ENCODE assay signal across 12 cellular contexts in the genomic region with DNA sequence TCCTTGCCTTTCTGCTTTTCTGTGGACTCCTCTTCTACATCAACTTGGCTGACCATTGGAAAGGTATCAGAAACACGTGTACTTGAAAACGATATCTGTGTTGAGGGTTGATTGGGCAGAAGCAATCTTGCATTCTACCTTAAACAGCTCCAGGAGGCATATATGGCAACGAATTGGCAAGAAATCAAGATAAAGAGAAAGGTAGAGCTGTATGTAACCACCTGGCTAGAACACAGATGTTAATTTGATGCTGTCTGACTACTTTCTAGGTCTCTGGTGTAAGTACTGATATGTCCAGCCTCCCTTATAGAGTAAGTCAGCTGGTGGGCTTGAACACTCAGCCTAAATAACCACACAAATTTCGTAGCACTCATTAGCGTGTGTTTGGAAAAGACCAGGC. TPM values are rescaled to one million over a fixed set of nuclear protein-coding genes. Genes with fewer than 3 reads are reported as not detected.
DNase-seq lines count a peak whose midpoint lies in the region; ATAC-seq, FAIRE-seq and TF ChIP-seq lines count a peak whose summit lies in the region.
"Had no signal": no experiment of that assay in that cellular context is flagged by ENCODE, and none has a peak within 500 bp of the region (broad histone marks: within the 10 kb centered on the region; RNA-seq: fewer than 3 reads in every experiment).

No MANE protein-coding gene starts in this region.

- TF ChIP-seq CTCF in SK-N-SH (IDR thresholded peaks at IDR 0.05): no peak
- no peak for TF ChIP-seq CTCF in MM.1S (IDR thresholded peaks at IDR 0.05; ENCODE audit: low read length)
- no peak for TF ChIP-seq CTCF in GM12878 (IDR thresholded peaks at IDR 0.05 in 2 of 3, conservative IDR thresholded peaks at IDR 0.05 in 1 of 3; ENCODE audit: control insufficient read depth in 2 of 3, extremely low read depth in 1 of 3, insufficient read depth in 1 of 3, low read depth in 3 of 3, low read length in 3 of 3)
- TF ChIP-seq CTCF in nephron progenitor cell (IDR thresholded peaks at IDR 0.05): no peak

- H3K9me3 Mint-ChIP-seq in nephron progenitor cell: no peaks in the 10 kb centered on the region

- H3K27ac ChIP-seq in SK-N-SH (ENCODE audit: low read depth in 2 of 2, low read length in 1 of 2) (no peak overlapping the region), MM.1S (ENCODE audit: low read length) (no peak overlapping the region), GM12878 (ENCODE audit: control insufficient read depth, insufficient read depth) (no peak overlapping the region)
- H3K27ac ChIP-seq: SJSA1 had no signal

- H3K9me3 ChIP-seq in SK-N-SH: no peaks in the 10 kb centered on the region
- no peaks in the 10 kb centered on the region for H3K9me3 ChIP-seq in MM.1S (replicated peaks; ENCODE audit: insufficient read depth, low read length)
- no peaks in the 10 kb centered on the region for H3K9me3 ChIP-seq in GM12878 (replicated peaks; ENCODE audit: control insufficient read depth, insufficient read depth, low read length)
- H3K9me3 ChIP-seq: psoas muscle, SJSA1 had no signal

- H3K27me3 ChIP-seq in SK-N-SH (ENCODE audit: insufficient read depth) (no peaks in the 10 kb centered on the region), MM.1S (replicated peaks; ENCODE audit: insufficient read depth, low read length) (no peaks in the 10 kb centered on the region), GM12878 (replicated peaks in 1 of 2; ENCODE audit: control insufficient read depth in 2 of 2, insufficient read depth in 2 of 2, low read length in 1 of 2) (no peaks in the 10 kb centered on the region)
- H3K27me3 ChIP-seq: SJSA1 had no signal

- peaks cover 23% of the 10 kb centered on the region for H3K36me3 Mint-ChIP-seq in nephron progenitor cell (ENCODE audit: low read depth)

- H3F3A ChIP-seq in SK-N-SH (replicated peaks; ENCODE audit: insufficient read depth): peaks cover 12% of the 10 kb centered on the region
- H3F3A ChIP-seq in MM.1S (ENCODE audit: insufficient read depth, low read length): peaks cover 6% of the 10 kb centered on the region; the same call in 1 of the 2 replicates

- in situ Hi-C loops in GM12878 (cut with MboI): no loop called here

- BruUV-seq in GM12878 (replicated peaks; lab: Mats Ljungman, UMichigan): TSS peak; percentile 48

- H3K4me3 ChIP-seq in SK-N-SH (ENCODE audit: low read depth in 2 of 2, low read length in 1 of 2): peak overlapping the region in 1 of 2 experiments; percentile 80; a peak in 1 of 4 replicates
- H3K4me3 ChIP-seq in MM.1S (ENCODE audit: low read length): no peak overlapping the region
- peak overlapping the region; percentile 73 for H3K4me3 ChIP-seq in GM12878

- no peak overlapping the region for H3K27ac Mint-ChIP-seq in nephron progenitor cell

- H3K4me2 ChIP-seq in SK-N-SH (peak overlapping the region; percentile 99), MM.1S (ENCODE audit: low read depth, low read length) (peak overlapping the region; percentile 69; the same call in 1 of the 2 replicates), GM12878 (ENCODE audit: control insufficient read depth, insufficient read depth) (peak overlapping the region; percentile 96; the same call in 1 of the 2 replicates)

- TF ChIP-seq EP300 in SK-N-SH (IDR thresholded peaks at IDR 0.05; ENCODE audit: borderline replicate concordance in 1 of 2, low read depth in 1 of 2, low read length in 1 of 2): no peak
- TF ChIP-seq EP300 in GM12878 (IDR thresholded peaks at IDR 0.05; ENCODE audit: borderline replicate concordance in 1 of 2, control insufficient read depth in 1 of 2, low read depth in 2 of 2, low read length in 2 of 2): no peak

- TF ChIP-seq RAD21 in SK-N-SH (IDR thresholded peaks at IDR 0.05; ENCODE audit: low read length) (no peak), GM12878 (IDR thresholded peaks at IDR 0.05; ENCODE audit: insufficient read depth, low read depth, low read length) (no peak)

- H3K4me1 ChIP-seq in SK-N-SH (ENCODE audit: control insufficient read depth in 1 of 2, insufficient read depth in 2 of 2, low read depth in 1 of 2, low read length in 1 of 2) (peaks cover 13 to 21% of the 10 kb centered on the region in 2 experiments), MM.1S (ENCODE audit: low read length) (peaks cover 12% of the 10 kb centered on the region), GM12878 (ENCODE audit: control insufficient read depth, insufficient read depth, low read length) (peaks cover 24% of the 10 kb centered on the region)

- 88% methylated on average over 5 of the region's 5 CpGs for WGBS in SK-N-SH (ENCODE audit: low lambda C conversion rate)
- WGBS in GM12878 (ENCODE audit: insufficient coverage, insufficient replicate concordance, low lambda C conversion rate, missing lambda C conversion rate): 93% methylated on average over 5 of the region's 5 CpGs

- H3K36me3 ChIP-seq in SK-N-SH (replicated peaks in 1 of 2; ENCODE audit: control insufficient read depth in 1 of 2, insufficient read depth in 2 of 2, low read length in 1 of 2) (peaks cover 14% of the 10 kb centered on the region in 2 experiments), MM.1S (replicated peaks; ENCODE audit: insufficient read depth, low read length) (no peaks in the 10 kb centered on the region), GM12878 (ENCODE audit: control insufficient read depth in 2 of 2, insufficient read depth in 2 of 2, low read length in 1 of 2) (peaks cover 0 to 3% of the 10 kb centered on the region in 2 experiments; a peak in 1 of 4 replicates)

- intact Hi-C loops in GM12878 (cut with micrococcal nuclease; ENCODE audit: unreplicated experiment): no loop called here

- no peak for FAIRE-seq in GM12878 (lab: Jason Lieb, UNC)

- H4K20me1 ChIP-seq in SK-N-SH (ENCODE audit: insufficient read depth) (no peaks in the 10 kb centered on the region), MM.1S (ENCODE audit: insufficient read depth, low read length) (no peaks in the 10 kb centered on the region), GM12878 (ENCODE audit: control insufficient read depth, insufficient read depth) (no peaks in the 10 kb centered on the region)

- no peak for TF ChIP-seq POLR2A in GM12878 (IDR thresholded peaks at IDR 0.05; ENCODE audit: low read depth, low read length)

- CTCF ChIA-PET in SK-N-SH (lab: Yijun Ruan, JAX): interaction anchor here (0.8 to 3.5 kb wide), 7 partner anchors 20 to 149 kb away, joined by 3 to 18 read pairs (median 5); a partner anchor contains a TSS
- CTCF ChIA-PET in GM12878 (lab: Yijun Ruan, JAX): interaction anchor here (0.8 to 1.6 kb wide), 6 partner anchors 20 to 149 kb away, joined by 3 to 9 read pairs (median 4); no protein-coding TSS in a partner anchor

- H3K79me2 ChIP-seq in SK-N-SH (ENCODE audit: insufficient read depth): peaks cover 18% of the 10 kb centered on the region; the same call in 1 of the 2 replicates
- 0 out of 2 replicates have a peak, but pooled peaks cover 3% of the 10 kb centered on the region for H3K79me2 ChIP-seq in MM.1S (ENCODE audit: low read length)
- peaks cover 10% of the 10 kb centered on the region for H3K79me2 ChIP-seq in GM12878 (ENCODE audit: control insufficient read depth, insufficient read depth, low read length)

- peak overlapping the region; percentile 88 for H3K4me3 Mint-ChIP-seq in nephron progenitor cell

- RAD21 ChIA-PET in GM12878 (lab: Charles Lee; ENCODE audit: unreplicated experiment): interaction anchor here (0.7 to 2.7 kb wide), 5 partner anchors 8 to 113 kb away, joined by 3 to 32 read pairs (median 15); a partner anchor contains a TSS

- no peaks in the 10 kb centered on the region for H3K9me2 ChIP-seq in SK-N-SH
- H3K9me2 ChIP-seq in MM.1S (replicated peaks; ENCODE audit: insufficient read depth, low read length): no peaks in the 10 kb centered on the region

- peaks cover 30% of the 10 kb centered on the region for H3K27me3 Mint-ChIP-seq in nephron progenitor cell (ENCODE audit: low read depth, poor library complexity)

- ATAC-seq in SK-N-SH treated with all-trans-retinoic acid at 6 μM for 48 hours (no peak), GM12878 (no peak)
- ATAC-seq: psoas muscle had no signal

- no peak overlapping the region for H3K9ac ChIP-seq in SK-N-SH
- H3K9ac ChIP-seq in MM.1S (ENCODE audit: low read length): no peak overlapping the region
- H3K9ac ChIP-seq in GM12878 (ENCODE audit: control insufficient read depth, insufficient read depth, low read length): no peak overlapping the region

- DNase-seq in SK-N-SH (no peak), MM.1S (no peak), GM12878 (ENCODE audit: low read depth, low spot score) (no peak), nephron progenitor cell (no peak), middle frontal gyrus (ENCODE audit: extremely low spot score, low spot score) (no peak), NCI-H1092 treated with DMSO at 0.1 percent for 48 hours (lab: John Stamatoyannopoulos, UW) (no peak), NCI-H524 (lab: John Stamatoyannopoulos, UW) (no peak)
- DNase-seq: effector memory CD4-positive, alpha-beta T cell; NCI-H1105 treated with DMSO at 0.1 percent for 48 hours; psoas muscle had no signal

- POLR2A ChIA-PET in SK-N-SH (lab: Yijun Ruan, JAX): no interaction called here
- POLR2A ChIA-PET in GM12878 (lab: Charles Lee): interaction anchor here (0.5 to 1.7 kb wide), 9 partner anchors 8 to 325 kb away, joined by 3 to 7 read pairs (median 5); a partner anchor contains a TSS

- no peak overlapping the region for H2AFZ ChIP-seq in SK-N-SH (ENCODE audit: low read depth)
- H2AFZ ChIP-seq in MM.1S (ENCODE audit: low read length): no peak overlapping the region
- H2AFZ ChIP-seq in GM12878 (ENCODE audit: control insufficient read depth, low read depth, low read length): no peak overlapping the region

- peaks cover 24% of the 10 kb centered on the region for H3K4me1 Mint-ChIP-seq in nephron progenitor cell

- SMC1A ChIA-PET in GM12878 (lab: Charles Lee; ENCODE audit: uncharacterized antibody, unreplicated experiment): interaction anchor here (2.7 kb wide), 1 partner anchor 11 kb away, joined by 11 read pairs; a partner anchor contains a TSS

RNA-seq across cellular contexts. Expression of a gene that starts 1.3 kb away (rescaled TPM):
- 57.8 and 61.9 TPM in 2 replicates for polyA plus RNA-seq in SK-N-SH (2012; rRNA removed)
- 27.1 and 44.0 TPM in 2 replicates for polyA plus RNA-seq in SK-N-SH (2012; cell fraction: cytosol; rRNA removed)
- polyA plus RNA-seq in SK-N-SH (2012; cell fraction: nucleus; rRNA removed): 115 and 121 TPM in 2 replicates
- total RNA-seq in GM12878 (2013; cell fraction: nucleolus; rRNA removed): 99.1 and 110 TPM in 2 replicates
- total RNA-seq in GM12878 (2014; rRNA removed): 27.2 and 34.1 TPM in 2 replicates
- total RNA-seq in GM12878 (2014; rRNA removed; fragmentation: Illumina TruSeq; extraction: Trizol): 16.3 and 21.4 TPM in 2 replicates
- 27.1 and 33.3 TPM in 2 replicates for total RNA-seq in GM12878 (2021)
- polyA plus RNA-seq in GM12878 (2011; ENCODE audit: low read depth): 12.4 TPM
- polyA plus RNA-seq in GM12878 (2011; rRNA removed): 23.7 and 31.2 TPM in 2 replicates
- polyA plus RNA-seq in GM12878 (2011; cell fraction: cytosol; rRNA removed): 31.1 and 38.7 TPM in 2 replicates
- 144 and 148 TPM in 2 replicates for polyA plus RNA-seq in GM12878 (2011; cell fraction: nucleus; rRNA removed)
- polyA plus RNA-seq in GM12878 (2012): 27.2 and 31.7 TPM in 2 replicates
- 14.8 and 23.5 TPM in 2 replicates for polyA plus RNA-seq in GM12878 (2014; fragmentation: Illumina TruSeq; extraction: Trizol)
- polyA plus RNA-seq in GM12878 (2014; fragmentation: Nextera tagmentation; extraction: Ambion mirVana): 1 to 10 TPM in 1 of 2 experiments, under 1 TPM in 1; 0.71 to 2.0 TPM
- 23.4 and 28.4 TPM in 2 replicates for polyA plus RNA-seq in GM12878 (2014; rRNA removed)
- 10 to 100 TPM; 21.9 to 22.1 TPM for polyA plus RNA-seq in GM12878 (2016; fragmentation: Nextera tagmentation; extraction: Ambion mirVana)
- 46.7 and 53.3 TPM in 2 replicates for polyA minus RNA-seq in GM12878 (2011; rRNA and poly(A)+ RNA removed)
- 12.2 and 12.3 TPM in 2 replicates for polyA minus RNA-seq in GM12878 (2011; cell fraction: cytosol; rRNA and poly(A)+ RNA removed)
- polyA minus RNA-seq in GM12878 (2011; cell fraction: nucleus; rRNA and poly(A)+ RNA removed): 43.0 and 58.7 TPM in 2 replicates

RNA-seq across cellular contexts. Expression of a gene that starts 10.8 kb away (rescaled TPM):
- 3.2 and 5.6 TPM in 2 replicates for polyA plus RNA-seq in SK-N-SH (2012; rRNA removed)
- 1.5 and 2.3 TPM in 2 replicates for polyA plus RNA-seq in SK-N-SH (2012; cell fraction: cytosol; rRNA removed)
- polyA plus RNA-seq in SK-N-SH (2012; cell fraction: nucleus; rRNA removed): 21.7 and 23.8 TPM in 2 replicates
- 40.5 and 46.8 TPM in 2 replicates for total RNA-seq in GM12878 (2013; cell fraction: nucleolus; rRNA removed)
- total RNA-seq in GM12878 (2014; rRNA removed): 9.3 and 9.5 TPM in 2 replicates
- 4.4 and 4.6 TPM in 2 replicates for total RNA-seq in GM12878 (2014; rRNA removed; fragmentation: Illumina TruSeq; extraction: Trizol)
- 14.5 and 15.7 TPM in 2 replicates for total RNA-seq in GM12878 (2021)
- 8.1 TPM for polyA plus RNA-seq in GM12878 (2011; ENCODE audit: low read depth)
- 5.3 and 6.2 TPM in 2 replicates for polyA plus RNA-seq in GM12878 (2011; rRNA removed)
- polyA plus RNA-seq in GM12878 (2011; cell fraction: cytosol; rRNA removed): 11.5 and 11.7 TPM in 2 replicates
- 80.3 and 92.7 TPM in 2 replicates for polyA plus RNA-seq in GM12878 (2011; cell fraction: nucleus; rRNA removed)
- polyA plus RNA-seq in GM12878 (2012): 18.4 and 25.7 TPM in 2 replicates
- polyA plus RNA-seq in GM12878 (2014; fragmentation: Illumina TruSeq; extraction: Trizol): 4.4 and 8.7 TPM in 2 replicates
- 1 to 10 TPM in 1 of 2 experiments, under 1 TPM in 1; 0.29 to 1.2 TPM for polyA plus RNA-seq in GM12878 (2014; fragmentation: Nextera tagmentation; extraction: Ambion mirVana)
- 12.8 and 13.8 TPM in 2 replicates for polyA plus RNA-seq in GM12878 (2014; rRNA removed)
- 1 to 10 TPM; 1.5 to 5.4 TPM for polyA plus RNA-seq in GM12878 (2016; fragmentation: Nextera tagmentation; extraction: Ambion mirVana)
- 2.8 and 6.5 TPM in 2 replicates for polyA minus RNA-seq in GM12878 (2011; rRNA and poly(A)+ RNA removed)
- 2.1 and 5.1 TPM in 2 replicates for polyA minus RNA-seq in GM12878 (2011; cell fraction: cytosol; rRNA and poly(A)+ RNA removed)
- 17.6 and 18.0 TPM in 2 replicates for polyA minus RNA-seq in GM12878 (2011; cell fraction: nucleus; rRNA and poly(A)+ RNA removed)

RNA-seq across cellular contexts. Expression of a gene that starts 17.8 kb away (rescaled TPM):
- 4.6 and 6.0 TPM in 2 replicates for polyA plus RNA-seq in SK-N-SH (2012; rRNA removed)
- polyA plus RNA-seq in SK-N-SH (2012; cell fraction: cytosol; rRNA removed): 2.1 and 5.0 TPM in 2 replicates
- polyA plus RNA-seq in SK-N-SH (2012; cell fraction: nucleus; rRNA removed): 6.3 and 7.3 TPM in 2 replicates
- total RNA-seq in GM12878 (2013; cell fraction: nucleolus; rRNA removed): 8.6 and 9.4 TPM in 2 replicates
- total RNA-seq in GM12878 (2014; rRNA removed): 29.3 and 35.2 TPM in 2 replicates
- 8.2 and 10.7 TPM in 2 replicates for total RNA-seq in GM12878 (2014; rRNA removed; fragmentation: Illumina TruSeq; extraction: Trizol)
- 30.0 and 32.5 TPM in 2 replicates for total RNA-seq in GM12878 (2021)
- polyA plus RNA-seq in GM12878 (2011; ENCODE audit: low read depth): 1.1 TPM
- polyA plus RNA-seq in GM12878 (2011; rRNA removed): 3.7 and 6.7 TPM in 2 replicates
- polyA plus RNA-seq in GM12878 (2011; cell fraction: cytosol; rRNA removed): 10.4 and 19.8 TPM in 2 replicates
- polyA plus RNA-seq in GM12878 (2011; cell fraction: nucleus; rRNA removed): 21.3 and 25.1 TPM in 2 replicates
- 4.4 and 5.8 TPM in 2 replicates for polyA plus RNA-seq in GM12878 (2012)
- polyA plus RNA-seq in GM12878 (2014; fragmentation: Illumina TruSeq; extraction: Trizol): 2.4 and 6.2 TPM in 2 replicates
- 1 to 10 TPM; 1.6 to 2.0 TPM for polyA plus RNA-seq in GM12878 (2014; fragmentation: Nextera tagmentation; extraction: Ambion mirVana)
- polyA plus RNA-seq in GM12878 (2014; rRNA removed): 26.6 and 30.9 TPM in 2 replicates
- polyA plus RNA-seq in GM12878 (2016; fragmentation: Nextera tagmentation; extraction: Ambion mirVana): 1 to 10 TPM; 3.3 to 7.7 TPM
- 4.2 and 10.7 TPM in 2 replicates for polyA minus RNA-seq in GM12878 (2011; rRNA and poly(A)+ RNA removed)
- 7.2 and 7.8 TPM in 2 replicates for polyA minus RNA-seq in GM12878 (2011; cell fraction: cytosol; rRNA and poly(A)+ RNA removed)
- 4.6 and 11.4 TPM in 2 replicates for polyA minus RNA-seq in GM12878 (2011; cell fraction: nucleus; rRNA and poly(A)+ RNA removed)

RNA-seq across cellular contexts. Expression of a gene that starts 26.4 kb away (rescaled TPM):
- polyA plus RNA-seq in SK-N-SH (2012; rRNA removed) (127 and 141 TPM in 2 replicates), GM12878 (2011; rRNA removed) (35.2 and 84.8 TPM in 2 replicates), GM12878 (2014; fragmentation: Illumina TruSeq; extraction: Trizol) (9.2 and 24.8 TPM in 2 replicates), GM12878 (2014; fragmentation: Nextera tagmentation; extraction: Ambion mirVana) (10 to 100 TPM in 1 of 2 experiments, under 1 TPM in 1; 0.68 to 10.0 TPM), GM12878 (2014; rRNA removed) (225 and 260 TPM in 2 replicates), GM12878 (2016; fragmentation: Nextera tagmentation; extraction: Ambion mirVana) (100 to 1,000 TPM; 128 to 150 TPM)
- polyA plus RNA-seq in SK-N-SH (2012; cell fraction: cytosol; rRNA removed): 30.2 and 55.0 TPM in 2 replicates
- 795 and 924 TPM in 2 replicates for polyA plus RNA-seq in SK-N-SH (2012; cell fraction: nucleus; rRNA removed)
- total RNA-seq in GM12878 (2013; cell fraction: nucleolus; rRNA removed): 114 and 118 TPM in 2 replicates
- total RNA-seq in GM12878 (2014; rRNA removed) (164 and 177 TPM in 2 replicates), GM12878 (2014; rRNA removed; fragmentation: Illumina TruSeq; extraction: Trizol) (64.3 and 71.9 TPM in 2 replicates), GM12878 (2021) (227 and 245 TPM in 2 replicates)
- polyA plus RNA-seq in GM12878 (2011; ENCODE audit: low read depth): 21.4 TPM
- 104 and 181 TPM in 2 replicates for polyA plus RNA-seq in GM12878 (2011; cell fraction: cytosol; rRNA removed)
- 1,163 and 1,192 TPM in 2 replicates for polyA plus RNA-seq in GM12878 (2011; cell fraction: nucleus; rRNA removed)
- 161 and 188 TPM in 2 replicates for polyA plus RNA-seq in GM12878 (2012)
- polyA minus RNA-seq in GM12878 (2011; rRNA and poly(A)+ RNA removed): 34.5 and 75.5 TPM in 2 replicates
- 51.9 and 52.8 TPM in 2 replicates for polyA minus RNA-seq in GM12878 (2011; cell fraction: cytosol; rRNA and poly(A)+ RNA removed)
- 76.9 and 111 TPM in 2 replicates for polyA minus RNA-seq in GM12878 (2011; cell fraction: nucleus; rRNA and poly(A)+ RNA removed)

RNA-seq across cellular contexts. Expression of a gene that starts 34.3 kb away (rescaled TPM):
- not detected in 2 replicates for polyA plus RNA-seq in SK-N-SH (2012; rRNA removed)
- polyA plus RNA-seq in SK-N-SH (2012; cell fraction: cytosol; rRNA removed): not detected in 2 replicates
- polyA plus RNA-seq in SK-N-SH (2012; cell fraction: nucleus; rRNA removed): 0.02 TPM in 1 of 2 replicates, not detected in the other
- 2.4 and 2.8 TPM in 2 replicates for total RNA-seq in GM12878 (2013; cell fraction: nucleolus; rRNA removed)
- 0.05 and 0.40 TPM in 2 replicates for total RNA-seq in GM12878 (2014; rRNA removed)
- total RNA-seq in GM12878 (2014; rRNA removed; fragmentation: Illumina TruSeq; extraction: Trizol): not detected in 2 replicates
- 1.4 and 2.0 TPM in 2 replicates for total RNA-seq in GM12878 (2021)
- polyA plus RNA-seq in GM12878 (2011; ENCODE audit: low read depth): 0.47 TPM
- 0.19 TPM in 1 of 2 replicates, not detected in the other for polyA plus RNA-seq in GM12878 (2011; rRNA removed)
- polyA plus RNA-seq in GM12878 (2011; cell fraction: cytosol; rRNA removed): 0.22 and 0.43 TPM in 2 replicates
- polyA plus RNA-seq in GM12878 (2011; cell fraction: nucleus; rRNA removed): 2.8 and 3.3 TPM in 2 replicates
- polyA plus RNA-seq in GM12878 (2012): 1.8 and 4.3 TPM in 2 replicates
- 0.18 TPM in 1 of 2 replicates, not detected in the other for polyA plus RNA-seq in GM12878 (2014; fragmentation: Illumina TruSeq; extraction: Trizol)
- under 1 TPM in 1 of 2 experiments, not detected in 1; 0.15 TPM for polyA plus RNA-seq in GM12878 (2014; fragmentation: Nextera tagmentation; extraction: Ambion mirVana)
- polyA plus RNA-seq in GM12878 (2014; rRNA removed): 0.91 and 1.2 TPM in 2 replicates
- polyA plus RNA-seq in GM12878 (2016; fragmentation: Nextera tagmentation; extraction: Ambion mirVana): 1 to 10 TPM; 1.5 to 1.8 TPM
- polyA minus RNA-seq in GM12878 (2011; rRNA and poly(A)+ RNA removed): not detected in 2 replicates
- polyA minus RNA-seq in GM12878 (2011; cell fraction: cytosol; rRNA and poly(A)+ RNA removed): not detected in 2 replicates
- polyA minus RNA-seq in GM12878 (2011; cell fraction: nucleus; rRNA and poly(A)+ RNA removed): 0.36 TPM in 1 of 2 replicates, not detected in the other
- total RNA-seq: SJSA1 had no signal
